28 cellular contexts compared by ENCODE assay signal in genomic region chr6:138491020-138491419, GRCh38. TPM values are rescaled to one million over a fixed set of nuclear protein-coding genes. Genes with fewer than 3 reads are reported as not detected.
DNase-seq lines count a peak whose midpoint lies in the region; TF ChIP-seq lines count a peak whose summit lies in the region.
"Had no signal": no experiment of that assay in that cellular context is flagged by ENCODE, and none has a peak within 500 bp of the region (broad histone marks: within the 10 kb centered on the region; RNA-seq: fewer than 3 reads in every experiment).

No MANE protein-coding gene starts in this region.

- peaks cover 0 to 39% (median 29%) of the 10 kb centered on the region in 4 donors for H3K4me1 ChIP-seq in sigmoid colon

- WGBS in sigmoid colon, 2 donors = 14 to 64% methylated on average over 1 of the region's 1 CpG

- peaks cover 51% of the 10 kb centered on the region for H3K4me1 Mint-ChIP-seq in chondrocyte (ENCODE audit: low read depth)
- H3K4me1 Mint-ChIP-seq: activated naive CD4-positive, alpha-beta T cell treated with anti-CD3 and anti-CD28 coated beads, Interleukin-2, amount 50 U/mL, for 24 hours; CD8-positive, alpha-beta memory T cell; naive thymus-derived CD8-positive, alpha-beta T cell had no signal

- H3K27me3 Mint-ChIP-seq in chondrocyte (ENCODE audit: low read depth) = no peaks in the 10 kb centered on the region
- H3K27me3 Mint-ChIP-seq: dendritic cell treated with granulocyte-macrophage colony-stimulating factor and Interleukin-4, amounts not matched to agents 40 ng/mL and 50 ng/mL, for 4 days had no signal

- no peaks in the 10 kb centered on the region for H3K27me3 ChIP-seq in sigmoid colon
- H3K27me3 ChIP-seq: MG63, ovary, tibial nerve had no signal

- H3K9me3 ChIP-seq in sigmoid colon = no peaks in the 10 kb centered on the region
- H3K9me3 ChIP-seq: HAP-1, MG63, ovary, tibial nerve had no signal

- no peaks in the 10 kb centered on the region for H3K36me3 ChIP-seq in sigmoid colon
- H3K36me3 ChIP-seq: MG63, ovary, tibial nerve had no signal

- TF ChIP-seq CTCF in chondrocyte (IDR thresholded peaks at IDR 0.05) (no peak), sigmoid colon (IDR thresholded peaks at IDR 0.05) (no peak)

- peaks cover 2% of the 10 kb centered on the region for H3K36me3 Mint-ChIP-seq in chondrocyte (ENCODE audit: low read depth)
- H3K36me3 Mint-ChIP-seq: activated naive CD4-positive, alpha-beta T cell treated with anti-CD3 and anti-CD28 coated beads, Interleukin-2, amount 50 U/mL, for 24 hours; CD8-positive, alpha-beta memory T cell; naive thymus-derived CD8-positive, alpha-beta T cell had no signal

- peak overlapping the region; percentile 70 for H3K27ac Mint-ChIP-seq in chondrocyte (ENCODE audit: unreplicated experiment)
- H3K27ac Mint-ChIP-seq: activated CD8-positive, alpha-beta T cell treated with anti-CD3 and anti-CD28 coated beads, Interleukin-2, amount 10 ng/mL, durations not matched to agents 7 days and 5 days; activated naive CD4-positive, alpha-beta T cell treated with anti-CD3 and anti-CD28 coated beads, Interleukin-2, amount 50 U/mL, for 24 hours; activated T-helper 2 cell treated with anti-CD3 and anti-CD28 coated beads, Interferon-gamma antibody, Interleukin-2, Interleukin-4, amounts not matched to agents 10 μg/mL and 5 μg/mL and 100 μg/mL, durations not matched to agents 14 hours and 24 hours and 36 hours; CD8-positive, alpha-beta memory T cell; dendritic cell treated with granulocyte-macrophage colony-stimulating factor and Interleukin-4, amounts not matched to agents 40 ng/mL and 50 ng/mL, for 4 days; T-helper 1 cell treated with Interleukin-12 subunit alpha and Interleukin-12 subunit beta and Interleukin-4 antibody, amounts not matched to agents 30 μg/mL and 1 μg/mL, for 36 hours had no signal

- H3K4me3 Mint-ChIP-seq in chondrocyte (ENCODE audit: unreplicated experiment) = no peak overlapping the region
- H3K4me3 Mint-ChIP-seq: activated CD8-positive, alpha-beta T cell treated with anti-CD3 and anti-CD28 coated beads, Interleukin-2, amount 10 ng/mL, durations not matched to agents 7 days and 5 days; activated naive CD4-positive, alpha-beta T cell treated with anti-CD3 and anti-CD28 coated beads, Interleukin-2, amount 50 U/mL, for 24 hours; dendritic cell treated with granulocyte-macrophage colony-stimulating factor and Interleukin-4, amounts not matched to agents 40 ng/mL and 50 ng/mL, for 4 days; naive thymus-derived CD8-positive, alpha-beta T cell; T-helper 1 cell treated with Interleukin-12 subunit alpha and Interleukin-12 subunit beta and Interleukin-4 antibody, amounts not matched to agents 30 μg/mL and 1 μg/mL, for 36 hours had no signal

- H3K27ac ChIP-seq in sigmoid colon = peak overlapping the region; percentile 52 to 69 (median 64)
- H3K27ac ChIP-seq: ovary, RWPE1, tibial nerve had no signal

- H3K4me3 ChIP-seq in sigmoid colon = no peak overlapping the region
- H3K4me3 ChIP-seq: HAP-1, K562, MG63, ovary, tibial nerve had no signal

- peak; percentile 25 for DNase-seq in NCI-H1694 treated with DMSO at 0.1 percent for 48 hours (lab: John Stamatoyannopoulos, UW)
- no peak for DNase-seq in NCI-H1694 (lab: John Stamatoyannopoulos, UW)
- DNase-seq in chondrocyte (ENCODE audit: low spot score) = no peak
- DNase-seq in inferior parietal cortex (ENCODE audit: extremely low spot score) = peak; percentile 29
- no peak for DNase-seq in sigmoid colon
- DNase-seq in dermis blood vessel endothelial cell = no peak
- no peak for DNase-seq in SW480 (ENCODE audit: low spot score)
- no peak for DNase-seq in NCI-H187 treated with DMSO at 0.1 percent for 48 hours (lab: John Stamatoyannopoulos, UW)
- DNase-seq: activated CD4-positive, alpha-beta T cell treated with anti-CD3 and anti-CD28 coated beads for 1 hour; activated CD8-positive, alpha-beta T cell treated with anti-CD3 and anti-CD28 coated beads, Interleukin-2, amount 10 ng/mL, durations not matched to agents 7 days and 5 days; CD8-positive, alpha-beta memory T cell; DMS79; GF-D8; kidney glomerular epithelial cell; MG63; naive thymus-derived CD8-positive, alpha-beta T cell; NCI-H1417 treated with DMSO at 0.1 percent for 48 hours; NCI-H2107; ovary; stimulated activated CD4-positive, alpha-beta T cell treated with anti-CD3 and anti-CD28 coated beads, Interleukin-2, amount 100 ng/mL, for 24 hours had no signal

- intact Hi-C loops in sigmoid colon (cut with DNase I) = no loop called here

- TF ChIP-seq POLR2A in sigmoid colon (IDR thresholded peaks at IDR 0.05) = no peak

- no peaks in the 10 kb centered on the region for H3K9me3 Mint-ChIP-seq in chondrocyte (ENCODE audit: low read depth)
- H3K9me3 Mint-ChIP-seq: activated naive CD4-positive, alpha-beta T cell treated with anti-CD3 and anti-CD28 coated beads, Interleukin-2, amount 50 U/mL, for 24 hours; activated T-helper 2 cell treated with anti-CD3 and anti-CD28 coated beads, Interferon-gamma antibody, Interleukin-2, Interleukin-4, amounts not matched to agents 10 μg/mL and 5 μg/mL and 100 μg/mL, durations not matched to agents 14 hours and 24 hours and 36 hours; naive thymus-derived CD8-positive, alpha-beta T cell; T-helper 1 cell treated with Interleukin-12 subunit alpha and Interleukin-12 subunit beta and Interleukin-4 antibody, amounts not matched to agents 30 μg/mL and 1 μg/mL, for 36 hours had no signal

- no peak for TF ChIP-seq EP300 in sigmoid colon (IDR thresholded peaks at IDR 0.05)

RNA-seq across cellular contexts. Expression of gene NHSL1, which starts 8.3 kb away (rescaled TPM):
- total RNA-seq in chondrocyte = 17.2 to 23.7 TPM (median 23.4 TPM) in 3 replicates
- 1 to 10 TPM; 6.5 to 8.6 (median 7.0) TPM for total RNA-seq in sigmoid colon
- polyA plus RNA-seq in sigmoid colon = 10 to 100 TPM; 13.2 to 17.5 (median 16.9) TPM
- 45.1 and 78.7 TPM in 2 replicates for total RNA-seq in dermis blood vessel endothelial cell
- polyA plus RNA-seq: CD8-positive, alpha-beta memory T cell; naive thymus-derived CD8-positive, alpha-beta T cell had no signal

Comparison
In these comparisons a context has a peak if more than half of its experiments do, and no peak if none do; other contexts are left out.
1. DNase-seq: peak in NCI-H1694 treated with DMSO at 0.1 percent for 48 hours (single experiment) and inferior parietal cortex (single experiment); none in NCI-H1694 (single experiment), chondrocyte (single experiment), sigmoid colon (single experiment), dermis blood vessel endothelial cell (single experiment), SW480 (single experiment) and NCI-H187 treated with DMSO at 0.1 percent for 48 hours (single experiment).